ENCODE assay signal across 25 cellular contexts in the genomic region with DNA sequence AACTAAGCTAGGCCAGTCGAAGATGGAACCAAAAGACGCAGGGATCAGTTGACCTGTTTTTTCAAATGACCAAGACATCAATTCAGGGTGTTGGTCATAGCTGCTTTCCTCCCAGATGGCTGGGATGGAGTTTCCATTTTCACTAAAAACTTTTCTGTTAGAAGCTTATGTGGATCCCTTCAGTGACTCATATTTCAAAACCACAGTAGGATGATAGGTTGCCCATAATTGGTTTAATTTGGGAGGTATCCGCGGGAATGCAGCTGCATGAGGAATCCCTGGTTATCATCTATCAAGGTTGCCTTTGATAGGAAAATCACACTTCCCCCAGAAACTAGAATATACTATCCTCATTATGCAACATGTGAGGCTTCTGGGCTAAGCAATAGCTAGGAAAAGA.
DNase-seq lines count a peak whose midpoint lies in the region; ATAC-seq and TF ChIP-seq lines count a peak whose summit lies in the region.
"Had no signal": no experiment of that assay in that cellular context is flagged by ENCODE, and none has a peak within 500 bp of the region (broad histone marks: within the 10 kb centered on the region; RNA-seq: fewer than 3 reads in every experiment).

No MANE protein-coding gene starts in this region.

- H3K36me3 ChIP-seq in Caco-2 (ENCODE audit: control insufficient read depth, insufficient read depth, low read length), result no peaks in the 10 kb centered on the region
- no peaks in the 10 kb centered on the region for H3K36me3 ChIP-seq in IMR-90 (ENCODE audit: control insufficient read depth, insufficient read depth, low read length)
- H3K36me3 ChIP-seq: cardiac muscle cell had no signal

- H3K23ac ChIP-seq in IMR-90 (ENCODE audit: low read depth, low read length), result peak overlapping the region; percentile 70; the same call in 1 of the 2 replicates

- H2BK120ac ChIP-seq in IMR-90 (ENCODE audit: low read depth, low read length), result peak overlapping the region; percentile 76

- no peaks in the 10 kb centered on the region for H4K20me1 ChIP-seq in IMR-90 (ENCODE audit: insufficient read depth, low read length)

- H3K9me1 ChIP-seq in IMR-90 (ENCODE audit: insufficient read depth, low read length), result peaks cover 4% of the 10 kb centered on the region

- peak overlapping the region; percentile 16 for H2AFZ ChIP-seq in IMR-90 (replicated peaks; ENCODE audit: low read length, poor library complexity)
- H2AFZ ChIP-seq: parathyroid adenoma had no signal

- H2BK20ac ChIP-seq in IMR-90 (ENCODE audit: low read depth, low read length), result peak overlapping the region; percentile 89

- DNase-seq in Caco-2 (no peak), IMR-90 (peak; percentile 82), fibroblast of peridontal ligament (ENCODE audit: extremely low read depth) (peak; percentile 40), putamen (ENCODE audit: low spot score) (peak; percentile 24), NOMO-1 (lab: John Stamatoyannopoulos, UW; ENCODE audit: unreplicated experiment in 2 of 2) (no peak), ecto neural progenitor cell (ENCODE audit: low spot score) (no peak), cerebellar nuclear complex (lab: John Stamatoyannopoulos, UW) (no peak), NCI-H1436 treated with DMSO at 0.1 percent for 48 hours (lab: John Stamatoyannopoulos, UW) (no peak)
- DNase-seq: activated CD8-positive, alpha-beta memory T cell treated with anti-CD3 and anti-CD28 coated beads, Interleukin-2, amount 50 U/mL, for 4 hours; activated naive CD8-positive, alpha-beta T cell treated with anti-CD3 and anti-CD28 coated beads, Interleukin-2, amount 10 ng/mL, durations not matched to agents 7 days and 5 days; CD8-positive, alpha-beta T cell; DMS79 treated with DMSO at 0.1 percent for 48 hours; left cardiac atrium; natural killer cell; NCI-H146; NCI-H2171; NCI-H526 treated with DMSO at 0.1 percent for 48 hours; SHP77; T-cell; testis had no signal

- no peak overlapping the region for H3K9ac ChIP-seq in IMR-90 (ENCODE audit: low read depth, low read length)
- H3K9ac ChIP-seq: parathyroid adenoma had no signal

- dilution Hi-C loops in IMR-90 (cut with HindIII; ENCODE audit: low sequenced_read_pairs, unreplicated experiment), result no loop called here

- H3K27me3 ChIP-seq in Caco-2 (replicated peaks; ENCODE audit: control insufficient read depth, insufficient read depth, low read length) (no peaks in the 10 kb centered on the region), IMR-90 (ENCODE audit: control insufficient read depth, insufficient read depth, low read length) (no peaks in the 10 kb centered on the region)
- H3K27me3 ChIP-seq: cardiac muscle cell, testis had no signal

- H4K91ac ChIP-seq in IMR-90 (ENCODE audit: insufficient read depth, low read depth, low read length), result peak overlapping the region; percentile 77

- no peaks in the 10 kb centered on the region for H3K27me3 Mint-ChIP-seq in Caco-2 (ENCODE audit: insufficient read depth, unreplicated experiment)

- peak overlapping the region; percentile 88 for H3K4ac ChIP-seq in IMR-90 (ENCODE audit: low read depth, low read length)

- intact Hi-C loops in Caco-2 (cut with micrococcal nuclease; ENCODE audit: unreplicated experiment) (no loop called here), IMR-90 (cut with micrococcal nuclease) (no loop called here)

- TF ChIP-seq POLR2A in IMR-90 (IDR thresholded peaks at IDR 0.05; ENCODE audit: low read depth, low read length), result no peak

- H2BK5ac ChIP-seq in IMR-90 (ENCODE audit: low read depth, low read length, poor library complexity, severe bottlenecking), result peak overlapping the region; percentile 53

- peak overlapping the region; percentile 44; the same call in 1 of the 2 replicates for H4K5ac ChIP-seq in IMR-90 (ENCODE audit: low read depth, low read length)

- peak overlapping the region; percentile 56; the same call in 1 of the 2 replicates for H3K56ac ChIP-seq in IMR-90 (ENCODE audit: extremely low read depth, insufficient read depth, low read length)

- no peaks in the 10 kb centered on the region for H3K9me3 ChIP-seq in Caco-2
- no peaks in the 10 kb centered on the region for H3K9me3 ChIP-seq in IMR-90 (ENCODE audit: control insufficient read depth, insufficient read depth, low read length)
- H3K9me3 ChIP-seq: testis had no signal

- peaks cover 45% of the 10 kb centered on the region for H3K4me1 ChIP-seq in Caco-2
- H3K4me1 ChIP-seq in IMR-90 (ENCODE audit: control insufficient read depth, insufficient read depth, low read length), result peaks cover 3% of the 10 kb centered on the region
- H3K4me1 ChIP-seq: parathyroid adenoma, testis had no signal

- peak overlapping the region; percentile 68; the same call in 1 of the 3 replicates for H2BK15ac ChIP-seq in IMR-90 (ENCODE audit: low read depth, low read length)

- peak overlapping the region; percentile 68; the same call in 1 of the 2 replicates for H3K4me2 ChIP-seq in IMR-90 (ENCODE audit: low read depth, low read length)

- H3K27ac Mint-ChIP-seq in Caco-2 (ENCODE audit: unreplicated experiment), result peak overlapping the region; percentile 76
- H3K27ac Mint-ChIP-seq: activated CD4-positive, alpha-beta T cell treated with anti-CD3 and anti-CD28 coated beads, Interleukin-2, amount 10 ng/mL, durations not matched to agents 24 days and 14 days; activated naive CD8-positive, alpha-beta T cell treated with anti-CD3 and anti-CD28 coated beads, Interleukin-2, amount 10 ng/mL, durations not matched to agents 7 days and 5 days; CD8-positive, alpha-beta T cell; dendritic cell treated with granulocyte-macrophage colony-stimulating factor and Interleukin-4, amounts not matched to agents 40 ng/mL and 50 ng/mL, for 4 days; natural killer cell; stimulated activated memory B cell treated with anti-CD40 and anti-IgM and Interleukin-4, amounts not matched to agents 10 μg/mL and 1 μg/mL and 100 μg/mL, for 72 hours; T-cell had no signal

- no CpG with 5 or more reads among the region's 4 CpGs for WGBS in IMR-90 (ENCODE audit: extremely low coverage in 2 of 2, insufficient read length in 1 of 2), 2 experiments

- CTCF ChIA-PET in Caco-2 (lab: Charles Lee) (no interaction called here), IMR-90 (lab: Yijun Ruan, JAX) (interaction anchor here (0.7 to 2.5 kb wide), 2 partner anchors 231 to 241 kb away, joined by 3 to 6 read pairs; no protein-coding TSS in a partner anchor)

- TF ChIP-seq CTCF in Caco-2 (IDR thresholded peaks at IDR 0.05; ENCODE audit: insufficient read depth in 1 of 2, low read depth in 1 of 2, low read length in 1 of 2, severe bottlenecking in 1 of 2, unreplicated experiment in 1 of 2) (no peak), IMR-90 (conservative IDR thresholded peaks at IDR 0.05; ENCODE audit: low read depth, low read length) (no peak)

- no peak for TF ChIP-seq RAD21 in IMR-90 (IDR thresholded peaks at IDR 0.05; ENCODE audit: low read length)

- BruUV-seq in Caco-2 (replicated peaks; lab: Mats Ljungman, UMichigan) (TSS peak; percentile 69), IMR-90 (replicated peaks; lab: Mats Ljungman, UMichigan) (no TSS peak)

- peak overlapping the region in 1 of 2 experiments; percentile 74; a peak in 1 of 4 replicates for H4K8ac ChIP-seq in IMR-90 (ENCODE audit: low read depth in 2 of 2, low read length in 2 of 2)

- H3K4me3 Mint-ChIP-seq in Caco-2 (ENCODE audit: unreplicated experiment), result no peak overlapping the region
- H3K4me3 Mint-ChIP-seq: activated CD4-positive, alpha-beta T cell treated with anti-CD3 and anti-CD28 coated beads, Interleukin-2, amount 10 ng/mL, durations not matched to agents 24 days and 14 days; activated naive CD8-positive, alpha-beta T cell treated with anti-CD3 and anti-CD28 coated beads, Interleukin-2, amount 10 ng/mL, durations not matched to agents 7 days and 5 days; CD8-positive, alpha-beta T cell; dendritic cell treated with granulocyte-macrophage colony-stimulating factor and Interleukin-4, amounts not matched to agents 40 ng/mL and 50 ng/mL, for 4 days; natural killer cell; stimulated activated memory B cell treated with anti-CD40 and anti-IgM and Interleukin-4, amounts not matched to agents 10 μg/mL and 1 μg/mL and 100 μg/mL, for 72 hours; T-cell had no signal

- peak overlapping the region; percentile 51; the same call in 1 of the 2 replicates for H3K18ac ChIP-seq in IMR-90 (ENCODE audit: low read depth, low read length)

- peak overlapping the region; percentile 91 for H3K14ac ChIP-seq in IMR-90 (replicated peaks; ENCODE audit: low read depth, low read length)

- POLR2A ChIA-PET in Caco-2 (lab: Charles Lee) (interaction anchor here (1.5 to 2.4 kb wide), 2 partner anchors 166 to 239 kb away, joined by 3 to 10 read pairs; a partner anchor contains a TSS), IMR-90 (lab: Charles Lee; ENCODE audit: unreplicated experiment) (no interaction called here)

- no peaks in the 10 kb centered on the region for H3K36me3 Mint-ChIP-seq in Caco-2 (ENCODE audit: insufficient read depth, unreplicated experiment)
- H3K36me3 Mint-ChIP-seq: activated naive CD8-positive, alpha-beta T cell treated with anti-CD3 and anti-CD28 coated beads, Interleukin-2, amount 10 ng/mL, durations not matched to agents 7 days and 5 days; CD8-positive, alpha-beta T cell; natural killer cell; stimulated activated memory B cell treated with anti-CD40 and anti-IgM and Interleukin-4, amounts not matched to agents 10 μg/mL and 1 μg/mL and 100 μg/mL, for 72 hours; T-cell had no signal

- peaks cover 21% of the 10 kb centered on the region for H3K4me1 Mint-ChIP-seq in Caco-2 (ENCODE audit: low read depth, unreplicated experiment)
- H3K4me1 Mint-ChIP-seq: activated CD4-positive, alpha-beta T cell treated with anti-CD3 and anti-CD28 coated beads, Interleukin-2, amount 10 ng/mL, durations not matched to agents 24 days and 14 days; activated naive CD8-positive, alpha-beta T cell treated with anti-CD3 and anti-CD28 coated beads, Interleukin-2, amount 10 ng/mL, durations not matched to agents 7 days and 5 days; natural killer cell; stimulated activated memory B cell treated with anti-CD40 and anti-IgM and Interleukin-4, amounts not matched to agents 10 μg/mL and 1 μg/mL and 100 μg/mL, for 72 hours; T-cell had no signal

- in situ Hi-C loops in IMR-90 (cut with MboI; ENCODE audit: low sequenced_read_pairs), result no loop called here

- ATAC-seq in IMR-90 (ENCODE audit: low read depth), result peak; percentile 48
- ATAC-seq: CD8-positive, alpha-beta T cell; natural killer cell; stimulated activated memory B cell treated with anti-CD40 and anti-IgM and Interleukin-4, amounts not matched to agents 10 μg/mL and 1 μg/mL and 100 μg/mL, for 72 hours; T-cell had no signal

- no peaks in the 10 kb centered on the region for H3K9me3 Mint-ChIP-seq in Caco-2 (ENCODE audit: unreplicated experiment)
- H3K9me3 Mint-ChIP-seq: activated CD4-positive, alpha-beta T cell treated with anti-CD3 and anti-CD28 coated beads, Interleukin-2, amount 10 ng/mL, durations not matched to agents 24 days and 14 days; activated naive CD8-positive, alpha-beta T cell treated with anti-CD3 and anti-CD28 coated beads, Interleukin-2, amount 10 ng/mL, durations not matched to agents 7 days and 5 days; CD8-positive, alpha-beta T cell; dendritic cell treated with granulocyte-macrophage colony-stimulating factor and Interleukin-4, amounts not matched to agents 40 ng/mL and 50 ng/mL, for 4 days; natural killer cell; stimulated activated memory B cell treated with anti-CD40 and anti-IgM and Interleukin-4, amounts not matched to agents 10 μg/mL and 1 μg/mL and 100 μg/mL, for 72 hours; T-cell had no signal

- no peaks in the 10 kb centered on the region for H3K79me1 ChIP-seq in IMR-90 (ENCODE audit: low read depth in 1 of 2, low read length in 2 of 2)

- H3K27ac ChIP-seq in IMR-90 (ENCODE audit: insufficient read depth, low read length), result no peak overlapping the region
- H3K27ac ChIP-seq: cardiac muscle cell, parathyroid adenoma, testis had no signal

- H3K4me3 ChIP-seq in Caco-2 (ENCODE audit: low read depth, low read length), result no peak overlapping the region
- H3K4me3 ChIP-seq in IMR-90 (ENCODE audit: insufficient read depth, low read depth, low read length), result no peak overlapping the region
- H3K4me3 ChIP-seq: cardiac muscle cell, testis had no signal

- peak overlapping the region; percentile 39 for H2AK9ac ChIP-seq in IMR-90 (replicated peaks; ENCODE audit: low read depth, low read length, poor library complexity)

- peak overlapping the region; percentile 78; the same call in 1 of the 2 replicates for H2AK5ac ChIP-seq in IMR-90 (ENCODE audit: low read depth, low read length)

Comparison
In these comparisons a context has a peak if more than half of its experiments do, and no peak if none do; other contexts are left out.
1. DNase-seq: peak in IMR-90 (single experiment), fibroblast of peridontal ligament (single experiment) and putamen (single experiment); none in Caco-2 (0 of 2), NOMO-1 (0 of 2), ecto neural progenitor cell (single experiment), cerebellar nuclear complex (0 of 2) and NCI-H1436 treated with DMSO at 0.1 percent for 48 hours (single experiment).